In the genomic region with DNA sequence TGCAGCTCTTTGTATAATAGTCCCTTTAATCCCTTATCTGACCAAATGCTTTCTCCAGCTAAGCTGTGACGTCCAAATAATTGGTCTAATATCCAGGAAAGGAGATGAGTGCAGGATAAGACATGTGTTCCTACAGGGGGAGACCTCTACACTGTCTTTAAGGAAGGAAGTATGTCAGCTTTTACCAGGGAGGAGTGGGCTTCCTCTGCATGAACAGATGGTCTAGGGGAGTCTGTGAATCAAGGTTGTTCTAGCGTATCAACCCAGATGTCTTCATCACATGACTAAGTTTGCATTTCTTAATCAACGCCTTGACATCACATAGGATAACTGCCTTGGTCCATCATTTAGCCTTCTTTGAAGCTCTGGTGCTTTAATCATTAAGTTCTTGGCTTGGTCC, we compare ENCODE assay signal across 13 cellular contexts.
DNase-seq lines count a peak whose midpoint lies in the region; ATAC-seq and TF ChIP-seq lines count a peak whose summit lies in the region.
"Had no signal": no experiment of that assay in that cellular context is flagged by ENCODE, and none has a peak within 500 bp of the region (broad histone marks: within the 10 kb centered on the region; RNA-seq: fewer than 3 reads in every experiment).

No MANE protein-coding gene starts in this region.

- H3K9me2 ChIP-seq in GM23248 (ENCODE audit: insufficient read depth) = no peaks in the 10 kb centered on the region

- TF ChIP-seq CTCF in HFFc6 (IDR thresholded peaks at IDR 0.05) = no peak

- H3K79me2 ChIP-seq in GM23248 (ENCODE audit: insufficient read depth) = no peaks in the 10 kb centered on the region

- H3K36me3 Mint-ChIP-seq in HFFc6 (ENCODE audit: low read depth) = no peaks in the 10 kb centered on the region; the same call in 1 of the 2 replicates
- H3K36me3 Mint-ChIP-seq in naive B cell = no peaks in the 10 kb centered on the region
- H3K36me3 Mint-ChIP-seq: CD8-positive, alpha-beta memory T cell had no signal

- peaks cover 49% of the 10 kb centered on the region for H3K4me1 Mint-ChIP-seq in HFFc6 (ENCODE audit: low read depth)
- H3K4me1 Mint-ChIP-seq in naive B cell = peaks cover 4 to 12% (median 9%) of the 10 kb centered on the region in 3 donors
- H3K4me1 Mint-ChIP-seq: CD8-positive, alpha-beta memory T cell had no signal

- H3K27ac Mint-ChIP-seq in HFFc6 (no peak overlapping the region), naive B cell (no peak overlapping the region)
- H3K27ac Mint-ChIP-seq: CD8-positive, alpha-beta memory T cell had no signal

- H3K4me1 ChIP-seq in GM23248 (ENCODE audit: insufficient read depth) = no peaks in the 10 kb centered on the region
- H3K4me1 ChIP-seq: A549, Caco-2 had no signal

- H3K4me3 Mint-ChIP-seq in HFFc6 (0 out of 2 replicates have a peak overlapping the region, but pooled peaks have one; percentile 39), naive B cell (no peak overlapping the region)
- H3K4me3 Mint-ChIP-seq: CD8-positive, alpha-beta memory T cell had no signal

- no peaks in the 10 kb centered on the region for H4K20me1 ChIP-seq in GM23248 (ENCODE audit: insufficient read depth)

- H3K9me3 Mint-ChIP-seq in HFFc6 = peaks cover 5% of the 10 kb centered on the region; the same call in 1 of the 2 replicates
- peaks cover 0 to 5% (median 2%) of the 10 kb centered on the region in 7 donors for H3K9me3 Mint-ChIP-seq in naive B cell

- H3K9me3 ChIP-seq in GM23248 (ENCODE audit: low read depth) = no peaks in the 10 kb centered on the region
- H3K9me3 ChIP-seq: A549, BE2C, Caco-2 had no signal

- no peak overlapping the region for H3K9ac ChIP-seq in GM23248

- no peak overlapping the region for H3K4me2 ChIP-seq in GM23248 (ENCODE audit: unreplicated experiment)
- H3K4me2 ChIP-seq: A549 had no signal

- H3F3A ChIP-seq in GM23248 (ENCODE audit: insufficient read depth) = no peaks in the 10 kb centered on the region

- no peaks in the 10 kb centered on the region for H3K27me3 ChIP-seq in GM23248 (replicated peaks; ENCODE audit: insufficient read depth)
- H3K27me3 ChIP-seq: BE2C had no signal

- H3K27me3 Mint-ChIP-seq in HFFc6 (ENCODE audit: insufficient read depth) (peaks cover 2% of the 10 kb centered on the region), naive B cell (no peaks in the 10 kb centered on the region)
- H3K27me3 Mint-ChIP-seq: CD8-positive, alpha-beta memory T cell had no signal

- H3K27ac ChIP-seq in GM23248 = no peak overlapping the region
- H3K27ac ChIP-seq: A549 had no signal

- H3K36me3 ChIP-seq in GM23248 (ENCODE audit: low read depth) = no peaks in the 10 kb centered on the region
- H3K36me3 ChIP-seq: BE2C had no signal

- ATAC-seq in naive B cell (ENCODE audit: low read depth in 2 of 2) (peak; percentile 58 to 63), GM18498 (IDR thresholded peaks at IDR 0.05; ENCODE audit: unreplicated experiment) (no peak)
- ATAC-seq: A549, HCT116 had no signal

- no peak overlapping the region for H3K4me3 ChIP-seq in GM23248
- H3K4me3 ChIP-seq: A549 had no signal

- no peak for DNase-seq in HFFc6
- peak; percentile 53 for DNase-seq in NCI-H1694 treated with DMSO at 0.1 percent for 48 hours (lab: John Stamatoyannopoulos, UW)
- DNase-seq in NCI-H82 (lab: John Stamatoyannopoulos, UW) = peak; percentile 95
- DNase-seq in naive B cell = peak; percentile 10
- no peak for DNase-seq in GM23248
- no peak for DNase-seq in NOMO-1 treated with dmso at 0.1 percent for 144 hours (lab: John Stamatoyannopoulos, UW; ENCODE audit: unreplicated experiment)
- DNase-seq: BE2C; Caco-2; CD8-positive, alpha-beta memory T cell; IMR-90 had no signal

- in situ Hi-C loops in GM23248 (cut with MboI) = no loop called here

- H2AFZ ChIP-seq in GM23248 = no peak overlapping the region

- 34 to 42% methylated on average over 3 of the region's 3 CpGs for WGBS in GM23248 (ENCODE audit: low coverage in 1 of 2, low lambda C conversion rate in 2 of 2, missing lambda C conversion rate in 2 of 2), 2 experiments

Comparison
In these comparisons a context has a peak if more than half of its experiments do, and no peak if none do; other contexts are left out.
1. DNase-seq: peak in NCI-H1694 treated with DMSO at 0.1 percent for 48 hours (single experiment), NCI-H82 (single experiment) and naive B cell (single experiment); none in HFFc6 (single experiment), GM23248 (single experiment) and NOMO-1 treated with dmso at 0.1 percent for 144 hours (single experiment).